Comparison of ENCODE assay signal across 21 cellular contexts in genomic region chr11:65216830-65217229, GRCh38. TPM values are rescaled to one million over a fixed set of nuclear protein-coding genes. Genes with fewer than 3 reads are reported as not detected.
DNase-seq lines count a peak whose midpoint lies in the region; ATAC-seq and TF ChIP-seq lines count a peak whose summit lies in the region.
"Had no signal": no experiment of that assay in that cellular context is flagged by ENCODE, and none has a peak within 500 bp of the region (broad histone marks: within the 10 kb centered on the region; RNA-seq: fewer than 3 reads in every experiment).

No MANE protein-coding gene starts in this region.

- intact Hi-C loops in natural killer cell (cut with micrococcal nuclease) = loop anchor here (10.0 kb wide), 1 partner anchor 288 kb away; no protein-coding TSS in a partner anchor

- H3K27ac ChIP-seq in Karpas-422 (ENCODE audit: low read length) (no peak overlapping the region), endodermal cell (ENCODE audit: low read depth, low read length) (no peak overlapping the region)
- H3K27ac ChIP-seq: esophagus muscularis mucosa, gastroesophageal sphincter, GM23248, pancreas, sigmoid colon had no signal

- no peaks in the 10 kb centered on the region for H3K36me3 ChIP-seq in Karpas-422 (ENCODE audit: insufficient read depth, low read length)
- peaks cover 9% of the 10 kb centered on the region for H3K36me3 ChIP-seq in endodermal cell (ENCODE audit: control insufficient read depth, insufficient read depth, low read length)
- H3K36me3 ChIP-seq: pancreas had no signal

- H2AFZ ChIP-seq in Karpas-422 (ENCODE audit: low read length) = no peak overlapping the region
- H2AFZ ChIP-seq: GM23248 had no signal

- peaks cover 31% of the 10 kb centered on the region for H3K4me1 Mint-ChIP-seq in activated naive CD4-positive, alpha-beta T cell treated with anti-CD3 and anti-CD28 coated beads, Interleukin-2, amount 50 U/mL, for 24 hours
- H3K4me1 Mint-ChIP-seq in endodermal cell (peaks cover 22% of the 10 kb centered on the region), natural killer cell (peaks cover 19 to 47% of the 10 kb centered on the region in 2 donors)
- H3K4me1 Mint-ChIP-seq in stimulated activated naive CD8-positive, alpha-beta T cell treated with anti-CD3 and anti-CD28 coated beads, Interleukin-15, Interleukin-2, amounts not matched to agents 100 ng/mL and 50 ng/mL, for 24 hours (ENCODE audit: low read depth) = peaks cover 42% of the 10 kb centered on the region

- peaks cover 5% of the 10 kb centered on the region for H3K36me3 Mint-ChIP-seq in activated naive CD4-positive, alpha-beta T cell treated with anti-CD3 and anti-CD28 coated beads, Interleukin-2, amount 50 U/mL, for 24 hours
- H3K36me3 Mint-ChIP-seq in endodermal cell (ENCODE audit: low read depth) (no peaks in the 10 kb centered on the region), natural killer cell (no peaks in the 10 kb centered on the region)
- peaks cover 6% of the 10 kb centered on the region for H3K36me3 Mint-ChIP-seq in stimulated activated naive CD8-positive, alpha-beta T cell treated with anti-CD3 and anti-CD28 coated beads, Interleukin-15, Interleukin-2, amounts not matched to agents 100 ng/mL and 50 ng/mL, for 24 hours (ENCODE audit: low read depth)
- H3K36me3 Mint-ChIP-seq: activated naive CD8-positive, alpha-beta T cell; naive B cell had no signal

- no peaks in the 10 kb centered on the region for H3K79me2 ChIP-seq in Karpas-422 (ENCODE audit: low read length)

- H3K9me3 Mint-ChIP-seq in activated naive CD4-positive, alpha-beta T cell treated with anti-CD3 and anti-CD28 coated beads, Interleukin-2, amount 50 U/mL, for 24 hours = peaks cover 6% of the 10 kb centered on the region
- H3K9me3 Mint-ChIP-seq in endodermal cell (no peaks in the 10 kb centered on the region), natural killer cell (no peaks in the 10 kb centered on the region)
- peaks cover 4% of the 10 kb centered on the region for H3K9me3 Mint-ChIP-seq in stimulated activated naive CD8-positive, alpha-beta T cell treated with anti-CD3 and anti-CD28 coated beads, Interleukin-15, Interleukin-2, amounts not matched to agents 100 ng/mL and 50 ng/mL, for 24 hours

- no peak overlapping the region for H3K4me2 ChIP-seq in Karpas-422 (ENCODE audit: low read depth, low read length, poor library complexity, severe bottlenecking)

- ATAC-seq in GM21723 (IDR thresholded peaks at IDR 0.05; ENCODE audit: unreplicated experiment) (no peak), natural killer cell (no peak), HG02885 (IDR thresholded peaks at IDR 0.05; ENCODE audit: poor library complexity, unreplicated experiment) (no peak)
- ATAC-seq: gastroesophageal sphincter, pancreas, Right ventricle myocardium inferior had no signal

- no peaks in the 10 kb centered on the region for H3K9me2 ChIP-seq in Karpas-422 (replicated peaks; ENCODE audit: insufficient read depth, low read length)

- WGBS in endodermal cell (ENCODE audit: insufficient coverage in 1 of 2, insufficient read length in 1 of 2), 2 experiments = 80 to 89% methylated on average over 1 to 4 of the region's 6 CpGs

- no peaks in the 10 kb centered on the region for H3K27me3 ChIP-seq in Karpas-422 (ENCODE audit: low read length)
- no peaks in the 10 kb centered on the region for H3K27me3 ChIP-seq in endodermal cell (ENCODE audit: control insufficient read depth, insufficient read depth, low read length, poor library complexity, severe bottlenecking)
- H3K27me3 ChIP-seq: esophagus muscularis mucosa, gastroesophageal sphincter, pancreas, sigmoid colon had no signal

- TF ChIP-seq CTCF in endodermal cell (conservative IDR thresholded peaks at IDR 0.05) = peak; percentile 54
- TF ChIP-seq CTCF in natural killer cell (IDR thresholded peaks at IDR 0.05) = no peak

- peak overlapping the region; percentile 68 for H3K27ac Mint-ChIP-seq in activated naive CD4-positive, alpha-beta T cell treated with anti-CD3 and anti-CD28 coated beads, Interleukin-2, amount 50 U/mL, for 24 hours
- no peak overlapping the region for H3K27ac Mint-ChIP-seq in endodermal cell
- H3K27ac Mint-ChIP-seq in stimulated activated naive CD8-positive, alpha-beta T cell treated with anti-CD3 and anti-CD28 coated beads, Interleukin-15, Interleukin-2, amounts not matched to agents 100 ng/mL and 50 ng/mL, for 24 hours = peak overlapping the region; percentile 16
- H3K27ac Mint-ChIP-seq in natural killer cell = no peak overlapping the region
- H3K27ac Mint-ChIP-seq: naive B cell had no signal

- H3K4me3 ChIP-seq in Karpas-422 (ENCODE audit: low read length) (no peak overlapping the region), endodermal cell (ENCODE audit: low read length) (no peak overlapping the region)
- H3K4me3 ChIP-seq: esophagus muscularis mucosa, gastroesophageal sphincter, GM23248, pancreas, sigmoid colon had no signal

- H3K4me1 ChIP-seq in Karpas-422 (ENCODE audit: low read length) = peaks cover 37% of the 10 kb centered on the region
- peaks cover 4% of the 10 kb centered on the region for H3K4me1 ChIP-seq in endodermal cell (ENCODE audit: control insufficient read depth, insufficient read depth, low read length)
- H3K4me1 ChIP-seq: gastroesophageal sphincter, pancreas, sigmoid colon had no signal

- no peaks in the 10 kb centered on the region for H3K9me3 ChIP-seq in Karpas-422 (ENCODE audit: low read length)
- H3K9me3 ChIP-seq in endodermal cell (ENCODE audit: control insufficient read depth, low read length) = no peaks in the 10 kb centered on the region
- H3K9me3 ChIP-seq: esophagus muscularis mucosa, gastroesophageal sphincter, pancreas, sigmoid colon had no signal

- no peaks in the 10 kb centered on the region for H3K27me3 Mint-ChIP-seq in activated naive CD4-positive, alpha-beta T cell treated with anti-CD3 and anti-CD28 coated beads, Interleukin-2, amount 50 U/mL, for 24 hours
- H3K27me3 Mint-ChIP-seq in endodermal cell (ENCODE audit: insufficient read depth) = no peaks in the 10 kb centered on the region
- peaks cover 5% of the 10 kb centered on the region for H3K27me3 Mint-ChIP-seq in stimulated activated naive CD8-positive, alpha-beta T cell treated with anti-CD3 and anti-CD28 coated beads, Interleukin-15, Interleukin-2, amounts not matched to agents 100 ng/mL and 50 ng/mL, for 24 hours
- peaks cover 0 to 17% of the 10 kb centered on the region in 2 donors for H3K27me3 Mint-ChIP-seq in natural killer cell (ENCODE audit: low read depth in 2 of 2)
- H3K27me3 Mint-ChIP-seq: activated naive CD8-positive, alpha-beta T cell; naive B cell had no signal

- no peak overlapping the region for H3K4me3 Mint-ChIP-seq in activated naive CD4-positive, alpha-beta T cell treated with anti-CD3 and anti-CD28 coated beads, Interleukin-2, amount 50 U/mL, for 24 hours
- no peak overlapping the region for H3K4me3 Mint-ChIP-seq in endodermal cell
- H3K4me3 Mint-ChIP-seq in stimulated activated naive CD8-positive, alpha-beta T cell treated with anti-CD3 and anti-CD28 coated beads, Interleukin-15, Interleukin-2, amounts not matched to agents 100 ng/mL and 50 ng/mL, for 24 hours = peak overlapping the region; percentile 13
- H3K4me3 Mint-ChIP-seq in natural killer cell = no peak overlapping the region
- H3K4me3 Mint-ChIP-seq: activated naive CD8-positive, alpha-beta T cell had no signal

- H3K9ac ChIP-seq in Karpas-422 (ENCODE audit: low read length) (no peak overlapping the region), endodermal cell (ENCODE audit: extremely low read depth, low read length, poor library complexity, severe bottlenecking) (no peak overlapping the region)
- H3K9ac ChIP-seq: GM23248 had no signal

- DNase-seq in activated naive CD4-positive, alpha-beta T cell (lab: John Stamatoyannopoulos, UW) = no peak
- peak; percentile 38 for DNase-seq in Karpas-422
- peak; percentile 61 for DNase-seq in endodermal cell
- no peak for DNase-seq in natural killer cell
- DNase-seq: effector CD8-positive, alpha-beta T cell; GM23248; mesenchymal stem cell; naive B cell; NCI-H524 treated with DMSO at 0.1 percent for 48 hours had no signal

- no peaks in the 10 kb centered on the region for H4K20me1 ChIP-seq in Karpas-422 (ENCODE audit: insufficient read depth, low read depth, low read length)

RNA-seq across cellular contexts. Expression of gene CAPN1, which starts 35.1 kb away (rescaled TPM):
- total RNA-seq in Karpas-422 (2014; rRNA removed; shearing (Covaris generic); ENCODE audit: low replicate concordance) = 96.5 and 115 TPM in 2 replicates
- total RNA-seq in endodermal cell = 100 to 1,000 TPM; 183 to 223 TPM
- polyA plus RNA-seq in endodermal cell (2013, experiment 1 of 2) = 76.6 TPM
- polyA plus RNA-seq in endodermal cell (2013, experiment 2 of 2) = 72.5 TPM
- total RNA-seq in natural killer cell = 100 to 1,000 TPM; 211 to 256 (median 229) TPM

RNA-seq across cellular contexts. Expression of gene POLA2, which starts 44.9 kb away (rescaled TPM):
- 13.2 and 19.0 TPM in 2 replicates for total RNA-seq in Karpas-422 (2014; rRNA removed; shearing (Covaris generic); ENCODE audit: low replicate concordance)
- total RNA-seq in endodermal cell = 10 to 100 TPM; 42.2 to 65.0 TPM
- polyA plus RNA-seq in endodermal cell (2013, experiment 1 of 2) = 46.3 TPM
- polyA plus RNA-seq in endodermal cell (2013, experiment 2 of 2) = 44.3 TPM
- total RNA-seq in natural killer cell = 10 to 100 TPM; 21.2 to 24.2 (median 22.7) TPM

RNA-seq across cellular contexts. Expression of gene SPDYC, which starts 46.8 kb away (rescaled TPM):
- total RNA-seq in Karpas-422 (2014; rRNA removed; shearing (Covaris generic); ENCODE audit: low replicate concordance) = not detected in 2 replicates
- total RNA-seq in endodermal cell = under 1 TPM in 1 of 2 donors, not detected in 1; 0.46 TPM
- polyA plus RNA-seq in endodermal cell (2013, experiment 1 of 2) = not detected
- not detected for polyA plus RNA-seq in endodermal cell (2013, experiment 2 of 2)
- not detected for total RNA-seq in natural killer cell
- total RNA-seq: chondrocyte, esophagus muscularis mucosa, gastroesophageal sphincter, GM23248, pancreas, Right ventricle myocardium inferior, sigmoid colon had no signal
- polyA plus RNA-seq: AG04450, GM23248, sigmoid colon had no signal

Comparison
In these comparisons a context has a peak if more than half of its experiments do, and no peak if none do; other contexts are left out.
1. H3K27ac Mint-ChIP-seq: peak in activated naive CD4-positive, alpha-beta T cell treated with anti-CD3 and anti-CD28 coated beads, Interleukin-2, amount 50 U/mL, for 24 hours (single experiment) and stimulated activated naive CD8-positive, alpha-beta T cell treated with anti-CD3 and anti-CD28 coated beads, Interleukin-15, Interleukin-2, amounts not matched to agents 100 ng/mL and 50 ng/mL, for 24 hours (single experiment); none in endodermal cell (single experiment) and natural killer cell (0 of 2).
2. DNase-seq: peak in Karpas-422 (single experiment) and endodermal cell (single experiment); none in activated naive CD4-positive, alpha-beta T cell (0 of 4) and natural killer cell (single experiment).